Comparison of ENCODE assay signal across 9 cellular contexts in the genomic region with DNA sequence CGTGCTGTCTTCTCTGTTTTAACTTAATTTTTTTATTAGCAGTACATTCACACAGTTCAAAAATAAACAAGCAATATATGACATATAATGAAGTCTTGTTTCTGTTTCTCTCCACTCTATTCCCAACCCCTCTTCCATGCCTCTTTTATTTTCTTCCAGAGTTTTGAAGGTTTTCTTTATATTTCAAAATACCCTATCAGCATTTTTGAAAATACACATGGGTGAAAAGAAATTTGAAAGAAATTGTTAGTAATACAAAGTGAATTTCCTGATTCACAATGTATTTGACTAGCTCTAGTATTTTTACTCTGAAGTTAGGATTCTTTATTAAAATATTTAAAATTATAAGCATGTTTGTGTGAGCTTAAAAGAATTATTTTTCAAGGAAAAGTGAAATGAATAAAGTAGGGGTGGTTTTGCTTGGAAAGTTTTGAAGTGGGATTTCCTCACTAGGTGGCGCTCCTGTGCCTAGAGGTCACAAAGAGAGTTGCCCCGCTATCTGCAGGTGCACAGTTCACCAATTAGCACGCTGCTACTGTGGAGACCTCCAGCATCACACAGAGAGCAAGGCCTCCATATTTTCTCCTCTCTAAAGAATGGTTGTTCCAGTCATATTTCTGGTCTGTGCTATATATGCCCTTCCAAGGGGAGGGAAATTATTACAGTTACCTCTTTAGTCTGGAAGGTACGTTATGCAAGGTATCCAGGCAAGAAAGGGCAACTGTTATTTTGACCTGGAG. TPM values are rescaled to one million over a fixed set of nuclear protein-coding genes. Genes with fewer than 3 reads are reported as not detected.
DNase-seq lines count a peak whose midpoint lies in the region; ATAC-seq and TF ChIP-seq lines count a peak whose summit lies in the region.
"Had no signal": no experiment of that assay in that cellular context is flagged by ENCODE, and none has a peak within 500 bp of the region (broad histone marks: within the 10 kb centered on the region; RNA-seq: fewer than 3 reads in every experiment).

No MANE protein-coding gene starts in this region.

- H3K27me3 ChIP-seq in heart right ventricle: peaks cover 0 to 35% (median 26%) of the 10 kb centered on the region in 7 donors
- H3K27me3 ChIP-seq in fibroblast of lung (ENCODE audit: control insufficient read depth, insufficient read depth, low read length): peaks cover 8% of the 10 kb centered on the region

- no peaks in the 10 kb centered on the region for H4K20me1 ChIP-seq in fibroblast of lung (ENCODE audit: control insufficient read depth, extremely low read depth, insufficient read depth, low read length)

- no peak overlapping the region for H3K4me2 ChIP-seq in fibroblast of lung (ENCODE audit: extremely low read depth, insufficient read depth, low read length)

- 29 to 30% methylated on average over 5 of the region's 5 CpGs for WGBS in heart right ventricle, 2 donors

- no peak overlapping the region for H3K9ac ChIP-seq in fibroblast of lung (ENCODE audit: insufficient read depth, low read length)

- no peaks in the 10 kb centered on the region for H3K4me1 Mint-ChIP-seq in activated CD8-positive, alpha-beta T cell treated with anti-CD3 and anti-CD28 coated beads, Interleukin-2, amount 10 ng/mL, durations not matched to agents 7 days and 5 days (ENCODE audit: low read depth)
- peaks cover 6% of the 10 kb centered on the region for H3K4me1 Mint-ChIP-seq in progenitor cell of endocrine pancreas (ENCODE audit: low read depth)

- intact Hi-C loops in heart right ventricle (cut with DNase I) (loop anchor here in 4 of 10 donors (5.0 to 10.0 kb wide), 4 partner anchors 480 to 730 kb away; no protein-coding TSS in a partner anchor), Right ventricle myocardium inferior (cut with DNase I) (no loop called here)

- POLR2A ChIA-PET in activated CD8-positive, alpha-beta T cell treated with anti-CD3 and anti-CD28 coated beads, Interleukin-2, amount 10 ng/mL, durations not matched to agents 7 days and 5 days (lab: Charles Lee): no interaction called here

- no peaks in the 10 kb centered on the region for H3K79me2 ChIP-seq in fibroblast of lung (ENCODE audit: control insufficient read depth, insufficient read depth, low read length)

- TF ChIP-seq CTCF in heart right ventricle (IDR thresholded peaks at IDR 0.05): peak; percentile 18 to 77 (median 53)
- TF ChIP-seq CTCF in fibroblast of lung (conservative IDR thresholded peaks at IDR 0.05 in 1 of 2, IDR thresholded peaks at IDR 0.05 in 1 of 2; ENCODE audit: low read depth in 1 of 2, low read length in 2 of 2): peak; percentile 69 to 70
- peak; percentile 89 for TF ChIP-seq CTCF in progenitor cell of endocrine pancreas (IDR thresholded peaks at IDR 0.05; ENCODE audit: unreplicated experiment)

- ATAC-seq in heart right ventricle: no peak
- ATAC-seq in Right ventricle myocardium inferior: no peak
- peak; percentile 77 for ATAC-seq in HG02938 (IDR thresholded peaks at IDR 0.05; ENCODE audit: unreplicated experiment)
- peak; percentile 58 for ATAC-seq in activated CD8-positive, alpha-beta T cell treated with anti-CD3 and anti-CD28 coated beads, Interleukin-2, amount 10 ng/mL, durations not matched to agents 7 days and 5 days

- H3K36me3 ChIP-seq in heart right ventricle (no peaks in the 10 kb centered on the region), fibroblast of lung (ENCODE audit: control insufficient read depth, insufficient read depth, low read length) (no peaks in the 10 kb centered on the region)

- H3K9me3 Mint-ChIP-seq in activated CD8-positive, alpha-beta T cell treated with anti-CD3 and anti-CD28 coated beads, Interleukin-2, amount 10 ng/mL, durations not matched to agents 7 days and 5 days (ENCODE audit: insufficient read depth): no peaks in the 10 kb centered on the region
- H3K9me3 Mint-ChIP-seq in progenitor cell of endocrine pancreas (ENCODE audit: low read depth): no peaks in the 10 kb centered on the region

- DNase-seq in heart right ventricle (peak in 1 of 2 donors; percentile 27), Right ventricle myocardium inferior (ENCODE audit: missing footprints) (no peak), NCI-H2171 (lab: John Stamatoyannopoulos, UW) (peak; percentile 7), fibroblast of lung (ENCODE audit: low read depth in 2 of 2) (peak; percentile 18 to 50), progenitor cell of endocrine pancreas (ENCODE audit: low spot score, unreplicated experiment) (peak; percentile 55)
- DNase-seq in activated CD8-positive, alpha-beta T cell treated with anti-CD3 and anti-CD28 coated beads, Interleukin-2, amount 10 ng/mL, durations not matched to agents 7 days and 5 days: peak; percentile 67
- no peak for DNase-seq in NK-92 treated with Interleukin-12 subunit alpha and Interleukin-12 subunit beta, amount 100 ng/mL, for 24 hours (lab: John Stamatoyannopoulos, UW)

- CTCF ChIA-PET in activated CD8-positive, alpha-beta T cell treated with anti-CD3 and anti-CD28 coated beads, Interleukin-2, amount 10 ng/mL, durations not matched to agents 7 days and 5 days (lab: Charles Lee): interaction anchor here (0.6 to 3.9 kb wide), 17 partner anchors 9 to 729 kb away, joined by 3 to 15 read pairs (median 4); no protein-coding TSS in a partner anchor

- H3K36me3 Mint-ChIP-seq in activated CD8-positive, alpha-beta T cell treated with anti-CD3 and anti-CD28 coated beads, Interleukin-2, amount 10 ng/mL, durations not matched to agents 7 days and 5 days (ENCODE audit: low read depth): no peaks in the 10 kb centered on the region
- peaks cover 2% of the 10 kb centered on the region for H3K36me3 Mint-ChIP-seq in progenitor cell of endocrine pancreas (ENCODE audit: insufficient read depth)

- peaks cover 23% of the 10 kb centered on the region for H3K27me3 Mint-ChIP-seq in activated CD8-positive, alpha-beta T cell treated with anti-CD3 and anti-CD28 coated beads, Interleukin-2, amount 10 ng/mL, durations not matched to agents 7 days and 5 days (ENCODE audit: low read depth)
- peaks cover 42% of the 10 kb centered on the region for H3K27me3 Mint-ChIP-seq in progenitor cell of endocrine pancreas

- no peaks in the 10 kb centered on the region for H3K9me3 ChIP-seq in heart right ventricle
- no peaks in the 10 kb centered on the region for H3K9me3 ChIP-seq in fibroblast of lung (ENCODE audit: control insufficient read depth, insufficient read depth, low read depth, low read length)

- no peak overlapping the region for H3K4me3 Mint-ChIP-seq in activated CD8-positive, alpha-beta T cell treated with anti-CD3 and anti-CD28 coated beads, Interleukin-2, amount 10 ng/mL, durations not matched to agents 7 days and 5 days
- H3K4me3 Mint-ChIP-seq in progenitor cell of endocrine pancreas (ENCODE audit: low read depth): no peak overlapping the region

- H3K4me1 ChIP-seq in heart right ventricle (no peaks in the 10 kb centered on the region), fibroblast of lung (ENCODE audit: control insufficient read depth, extremely low read depth, insufficient read depth, low read length) (no peaks in the 10 kb centered on the region)

- no peak overlapping the region for H3K27ac Mint-ChIP-seq in activated CD8-positive, alpha-beta T cell treated with anti-CD3 and anti-CD28 coated beads, Interleukin-2, amount 10 ng/mL, durations not matched to agents 7 days and 5 days
- H3K27ac Mint-ChIP-seq in progenitor cell of endocrine pancreas: no peak overlapping the region

- H3K4me3 ChIP-seq in heart right ventricle: no peak overlapping the region
- no peak overlapping the region for H3K4me3 ChIP-seq in fibroblast of lung (replicated peaks in 1 of 4; ENCODE audit: control extremely low read depth in 1 of 4, insufficient read depth in 1 of 4, low read depth in 3 of 4, low read length in 4 of 4)

- H3K27ac ChIP-seq in heart right ventricle (no peak overlapping the region), fibroblast of lung (ENCODE audit: insufficient read depth, low read length) (no peak overlapping the region)

- H2AFZ ChIP-seq in fibroblast of lung (ENCODE audit: low read length): no peak overlapping the region

RNA-seq across cellular contexts. Expression of a gene that starts 37.6 kb away (rescaled TPM):
- total RNA-seq in heart right ventricle: not detected
- polyA plus RNA-seq in heart right ventricle: not detected
- total RNA-seq in Right ventricle myocardium inferior: not detected
- total RNA-seq in activated CD8-positive, alpha-beta T cell treated with anti-CD3 and anti-CD28 coated beads, Interleukin-2, amount 10 ng/mL, durations not matched to agents 7 days and 5 days: not detected
- not detected in 2 replicates for total RNA-seq in fibroblast of lung
- not detected in 2 replicates for polyA plus RNA-seq in fibroblast of lung
- polyA plus RNA-seq in fibroblast of lung (2012): not detected in 2 replicates
- not detected in 2 replicates for polyA minus RNA-seq in fibroblast of lung (ENCODE audit: low replicate concordance)
- total RNA-seq in progenitor cell of endocrine pancreas: 44.7 and 61.1 TPM in 2 replicates
- total RNA-seq: skeletal muscle tissue had no signal

Comparison
In these comparisons a context has a peak if more than half of its experiments do, and no peak if none do; other contexts are left out.
1. ATAC-seq: peak in HG02938 (single experiment) and activated CD8-positive, alpha-beta T cell treated with anti-CD3 and anti-CD28 coated beads, Interleukin-2, amount 10 ng/mL, durations not matched to agents 7 days and 5 days (single experiment); none in heart right ventricle (0 of 8) and Right ventricle myocardium inferior (single experiment).
2. DNase-seq: peak in NCI-H2171 (single experiment), activated CD8-positive, alpha-beta T cell treated with anti-CD3 and anti-CD28 coated beads, Interleukin-2, amount 10 ng/mL, durations not matched to agents 7 days and 5 days (single experiment), fibroblast of lung (2 of 2) and progenitor cell of endocrine pancreas (single experiment); none in Right ventricle myocardium inferior (single experiment) and NK-92 treated with Interleukin-12 subunit alpha and Interleukin-12 subunit beta, amount 100 ng/mL, for 24 hours (single experiment).
3. RNA of a gene that starts 37.6 kb away (total RNA-seq): 44.7 to 61.1 TPM in progenitor cell of endocrine pancreas; not detected in heart right ventricle, not detected in Right ventricle myocardium inferior (single experiment), not detected in activated CD8-positive, alpha-beta T cell treated with anti-CD3 and anti-CD28 coated beads, Interleukin-2, amount 10 ng/mL, durations not matched to agents 7 days and 5 days and not detected in fibroblast of lung; every median in the first group is over 10 times any median in the second.
4. Peak in every context shown above with its lines, with median percentiles within 50 percentile points of each other: CTCF ChIP-seq.